Comparison of ENCODE assay signal across 8 cellular contexts in genomic region chr7:91636129-91636724, GRCh38.
A peak's percentile ranks its signal among the peaks of the same experiment; 100 is the strongest.
DNase-seq lines count a peak whose midpoint lies in the region; ATAC-seq and TF ChIP-seq lines count a peak whose summit lies in the region.

No MANE protein-coding gene starts in this region.

- intact Hi-C loops in colonic mucosa (cut with DNase I) = no loop called here

- no peak overlapping the region for H3K4me3 Mint-ChIP-seq in neural crest cell

- no peaks in the 10 kb centered on the region for H3K27me3 Mint-ChIP-seq in neural crest cell (ENCODE audit: low read depth)

- ATAC-seq in GM21367 (IDR thresholded peaks at IDR 0.05; ENCODE audit: unreplicated experiment) = peak; percentile 48
- no peak for ATAC-seq in GM21786 (IDR thresholded peaks at IDR 0.05; ENCODE audit: unreplicated experiment)

- H3K36me3 Mint-ChIP-seq in neural crest cell (ENCODE audit: low read depth) = no peaks in the 10 kb centered on the region

- H3K4me1 ChIP-seq in colonic mucosa = no peaks in the 10 kb centered on the region

- no peak overlapping the region for H3K27ac Mint-ChIP-seq in neural crest cell (ENCODE audit: unreplicated experiment)

- H3K9me3 Mint-ChIP-seq in neural crest cell = no peaks in the 10 kb centered on the region

- no peaks in the 10 kb centered on the region for H3K36me3 ChIP-seq in colonic mucosa

- H3K4me1 Mint-ChIP-seq in neural crest cell = peaks cover 13% of the 10 kb centered on the region

- TF ChIP-seq CTCF in colonic mucosa (IDR thresholded peaks at IDR 0.05) (peak; percentile 32), neural crest cell (conservative IDR thresholded peaks at IDR 0.05) (peak; percentile 62)

- H3K9ac ChIP-seq in colonic mucosa (ENCODE audit: low read depth in 2 of 2, low read length in 2 of 2) = no peak overlapping the region

- no peaks in the 10 kb centered on the region for H3K27me3 ChIP-seq in colonic mucosa

- no peaks in the 10 kb centered on the region for H3K9me3 ChIP-seq in colonic mucosa

- peak; percentile 47 for DNase-seq in COLO829 (ENCODE audit: low spot score)
- DNase-seq in NCI-H460 (ENCODE audit: extremely low read depth, low read depth) = peak; percentile 14
- DNase-seq in colonic mucosa = peak; percentile 22
- DNase-seq in neural crest cell (ENCODE audit: low read depth, low spot score) = peak; percentile 14
- no peak for DNase-seq in T1000 (lab: John Stamatoyannopoulos, UW)
- no peak for DNase-seq in middle frontal gyrus (ENCODE audit: extremely low spot score, low spot score)

- H3K4me3 ChIP-seq in colonic mucosa = no peak overlapping the region

- H3K27ac ChIP-seq in colonic mucosa = no peak overlapping the region

Comparison
In these comparisons a context has a peak if more than half of its experiments do, and no peak if none do; other contexts are left out.
1. DNase-seq: peak in COLO829 (single experiment), NCI-H460 (single experiment), colonic mucosa (single experiment) and neural crest cell (single experiment); none in T1000 (single experiment) and middle frontal gyrus (single experiment).